ENCODE assay signal across 19 cellular contexts in genomic region chr16:35798885-35799426, GRCh38.
A peak's percentile ranks its signal among the peaks of the same experiment; 100 is the strongest.
DNase-seq lines count a peak whose midpoint lies in the region; ATAC-seq lines count a peak whose summit lies in the region.
"Had no signal": no experiment of that assay in that cellular context is flagged by ENCODE, and none has a peak within 500 bp of the region (broad histone marks: within the 10 kb centered on the region; RNA-seq: fewer than 3 reads in every experiment).

No MANE protein-coding gene starts in this region.

- DNase-seq in NCI-H2081 (lab: John Stamatoyannopoulos, UW) (peak; percentile 77 to 90), cerebellar cortex (ENCODE audit: low spot score) (peak; percentile 6), renal cortical epithelial cell (ENCODE audit: low read depth) (peak; percentile 16)
- DNase-seq in effector CD4-positive, alpha-beta T cell, result no peak
- DNase-seq: activated CD4-positive, alpha-beta T cell treated with anti-CD3 and anti-CD28 coated beads, Interleukin-2, amount 10 ng/mL, durations not matched to agents 7 days and 5 days; activated CD8-positive, alpha-beta memory T cell treated with anti-CD3 and anti-CD28 coated beads, Interleukin-2, amount 50 U/mL, for 48 hours; activated gamma-delta T cell; Calu3; central memory CD4-positive, alpha-beta T cell; NCI-H146; NCI-H69; stimulated activated CD4-positive, alpha-beta T cell treated with anti-CD3 and anti-CD28 coated beads, Interleukin-4, amount 100 ng/mL, for 1 hour had no signal

- H3K27ac ChIP-seq in HUES6 (ENCODE audit: low read depth, low read length), result no peak overlapping the region
- H3K27ac ChIP-seq: pancreas, vagina had no signal

- H3K4me1 ChIP-seq in HUES6 (ENCODE audit: control insufficient read depth, insufficient read depth, low read length), result peaks cover 3% of the 10 kb centered on the region; the same call in 1 of the 2 replicates
- H3K4me1 ChIP-seq: HAP-1, pancreas, vagina had no signal

- peaks cover 57% of the 10 kb centered on the region for H3K9me3 ChIP-seq in HUES6 (ENCODE audit: control insufficient read depth, insufficient read depth, low read depth, low read length)
- H3K9me3 ChIP-seq: HAP-1, pancreas, vagina had no signal

- ATAC-seq in GM18502 (IDR thresholded peaks at IDR 0.05; ENCODE audit: poor library complexity, unreplicated experiment), result no peak
- no peak for ATAC-seq in HG02759 (IDR thresholded peaks at IDR 0.05; ENCODE audit: unreplicated experiment)
- ATAC-seq: Panc1, pancreas had no signal

- H3K36me3 ChIP-seq in HUES6 (ENCODE audit: control insufficient read depth, insufficient read depth, low read length), result no peaks in the 10 kb centered on the region
- H3K36me3 ChIP-seq: HAP-1, pancreas, vagina had no signal

- H3K9ac ChIP-seq in HUES6 (ENCODE audit: low read length), result peak overlapping the region; percentile 44

- H3K4me3 ChIP-seq in HUES6 (ENCODE audit: low read depth, low read length), result no peak overlapping the region; the same call in 1 of the 2 replicates
- H3K4me3 ChIP-seq: HAP-1, pancreas, vagina had no signal

- no peaks in the 10 kb centered on the region for H3K27me3 ChIP-seq in HUES6 (ENCODE audit: control insufficient read depth, insufficient read depth, low read length)
- H3K27me3 ChIP-seq: pancreas, vagina had no signal
